ENCODE assay signal across 12 cellular contexts in genomic region chrX:67604979-67605703, GRCh38.
DNase-seq lines count a peak whose midpoint lies in the region; ATAC-seq and TF ChIP-seq lines count a peak whose summit lies in the region.
"Had no signal": no experiment of that assay in that cellular context is flagged by ENCODE, and none has a peak within 500 bp of the region (broad histone marks: within the 10 kb centered on the region; RNA-seq: fewer than 3 reads in every experiment).

No MANE protein-coding gene starts in this region.

- H3K27me3 Mint-ChIP-seq in activated naive CD8-positive, alpha-beta T cell treated with anti-CD3 and anti-CD28 coated beads, Interleukin-2, amount 50 U/mL, for 24 hours: no peaks in the 10 kb centered on the region
- H3K27me3 Mint-ChIP-seq: B cell had no signal

- no peak overlapping the region for H3K27ac Mint-ChIP-seq in activated naive CD8-positive, alpha-beta T cell treated with anti-CD3 and anti-CD28 coated beads, Interleukin-2, amount 50 U/mL, for 24 hours
- H3K27ac Mint-ChIP-seq: B cell had no signal

- H3K36me3 ChIP-seq in thoracic aorta: no peaks in the 10 kb centered on the region
- H3K36me3 ChIP-seq: spleen, thyroid gland had no signal

- no peaks in the 10 kb centered on the region for H3K27me3 ChIP-seq in foreskin keratinocyte
- H3K27me3 ChIP-seq in thoracic aorta (replicated peaks; ENCODE audit: insufficient read depth): no peaks in the 10 kb centered on the region
- H3K27me3 ChIP-seq: spleen, thyroid gland had no signal

- peak; percentile 24 for DNase-seq in SIG-M5 treated with dmso at 0.1 percent for 504 hours (lab: John Stamatoyannopoulos, UW; ENCODE audit: unreplicated experiment)
- no peak for DNase-seq in SIG-M5 (lab: John Stamatoyannopoulos, UW)
- peak; percentile 3 for DNase-seq in RKO (ENCODE audit: low spot score)
- peak; percentile 48 to 73 for DNase-seq in foreskin keratinocyte
- no peak for DNase-seq in thoracic aorta (ENCODE audit: low spot score)
- DNase-seq in activated naive CD8-positive, alpha-beta T cell treated with anti-CD3 and anti-CD28 coated beads, Interleukin-2, amount 50 U/mL, for 24 hours: no peak
- DNase-seq in caudate nucleus (lab: John Stamatoyannopoulos, UW): no peak
- DNase-seq: RPMI8226, spleen had no signal

- H3K4me3 ChIP-seq in thoracic aorta: no peak overlapping the region
- H3K4me3 ChIP-seq: spleen, thyroid gland had no signal

- ATAC-seq in foreskin keratinocyte: peak; percentile 87
- no peak for ATAC-seq in thoracic aorta (ENCODE audit: insufficient number of reproducible peaks, low FRiP score, low read depth)
- no peak for ATAC-seq in HG02981 (IDR thresholded peaks at IDR 0.05; ENCODE audit: unreplicated experiment)
- ATAC-seq in activated naive CD8-positive, alpha-beta T cell treated with anti-CD3 and anti-CD28 coated beads, Interleukin-2, amount 50 U/mL, for 24 hours: no peak

- TF ChIP-seq CTCF in foreskin keratinocyte (conservative IDR thresholded peaks at IDR 0.05): no peak
- TF ChIP-seq CTCF in thoracic aorta (IDR thresholded peaks at IDR 0.05): no peak

- no peak overlapping the region for H3K27ac ChIP-seq in foreskin keratinocyte
- H3K27ac ChIP-seq in thoracic aorta: peak overlapping the region; percentile 17 to 27
- H3K27ac ChIP-seq in caudate nucleus (ENCODE audit: low read depth, low read length): no peak overlapping the region
- H3K27ac ChIP-seq: spleen, thyroid gland had no signal

- H3K4me1 ChIP-seq in foreskin keratinocyte: no peaks in the 10 kb centered on the region
- peaks cover 0 to 13% of the 10 kb centered on the region in 2 donors for H3K4me1 ChIP-seq in thoracic aorta (ENCODE audit: control insufficient read depth in 1 of 2, low read depth in 2 of 2)
- H3K4me1 ChIP-seq: thyroid gland had no signal

- no peaks in the 10 kb centered on the region for H3K4me1 Mint-ChIP-seq in activated naive CD8-positive, alpha-beta T cell treated with anti-CD3 and anti-CD28 coated beads, Interleukin-2, amount 50 U/mL, for 24 hours
- H3K4me1 Mint-ChIP-seq: B cell had no signal

- no peaks in the 10 kb centered on the region for H3K9me3 Mint-ChIP-seq in activated naive CD8-positive, alpha-beta T cell treated with anti-CD3 and anti-CD28 coated beads, Interleukin-2, amount 50 U/mL, for 24 hours

- no peak overlapping the region for H3K4me3 Mint-ChIP-seq in activated naive CD8-positive, alpha-beta T cell treated with anti-CD3 and anti-CD28 coated beads, Interleukin-2, amount 50 U/mL, for 24 hours
- H3K4me3 Mint-ChIP-seq: B cell had no signal

- H3K36me3 Mint-ChIP-seq in activated naive CD8-positive, alpha-beta T cell treated with anti-CD3 and anti-CD28 coated beads, Interleukin-2, amount 50 U/mL, for 24 hours (ENCODE audit: low read depth): no peaks in the 10 kb centered on the region

- no peaks in the 10 kb centered on the region for H3K9me3 ChIP-seq in thoracic aorta
- H3K9me3 ChIP-seq: spleen, thyroid gland had no signal

Comparison
In these comparisons a context has a peak if more than half of its experiments do, and no peak if none do; other contexts are left out.
1. DNase-seq: peak in SIG-M5 treated with dmso at 0.1 percent for 504 hours (single experiment), RKO (single experiment) and foreskin keratinocyte (2 of 2); none in SIG-M5 (single experiment), thoracic aorta (single experiment), activated naive CD8-positive, alpha-beta T cell treated with anti-CD3 and anti-CD28 coated beads, Interleukin-2, amount 50 U/mL, for 24 hours (single experiment) and caudate nucleus (0 of 61).
2. H3K27ac ChIP-seq: peak in thoracic aorta (2 of 2); none in foreskin keratinocyte (single experiment) and caudate nucleus (single experiment).